ENCODE assay signal across 17 cellular contexts in genomic region chr14:21528381-21529348, GRCh38. TPM values are rescaled to one million over a fixed set of nuclear protein-coding genes. Genes with fewer than 3 reads are reported as not detected.
DNase-seq lines count a peak whose midpoint lies in the region; ATAC-seq and TF ChIP-seq lines count a peak whose summit lies in the region.
"Had no signal": no experiment of that assay in that cellular context is flagged by ENCODE, and none has a peak within 500 bp of the region (broad histone marks: within the 10 kb centered on the region; RNA-seq: fewer than 3 reads in every experiment).

No MANE protein-coding gene starts in this region.

- H2AK5ac ChIP-seq in mesenchymal stem cell (ENCODE audit: low read length, severe bottlenecking), result no peak overlapping the region

- no peak overlapping the region for H3K14ac ChIP-seq in mesenchymal stem cell (ENCODE audit: low read length in 2 of 2)

- H3K27me3 ChIP-seq in mesenchymal stem cell (ENCODE audit: control insufficient read depth in 1 of 2, insufficient read depth in 1 of 2, low read length in 2 of 2) (peaks cover 15 to 33% of the 10 kb centered on the region in 2 experiments), HAP-1 (ENCODE audit: low read depth) (no peaks in the 10 kb centered on the region)

- H3K4me3 Mint-ChIP-seq in WTC11, result peak overlapping the region; percentile 97
- H3K4me3 Mint-ChIP-seq: activated T-helper 17 cell treated with anti-CD3 and anti-CD28 coated beads, Interleukin-2, amount 50 U/mL, for 72 hours had no signal

- H2BK120ac ChIP-seq in mesenchymal stem cell (ENCODE audit: low read depth, low read length), result no peak overlapping the region

- H3K9me3 ChIP-seq in HEK293 (ENCODE audit: control insufficient read depth, insufficient read depth, low read depth, low read length) (no peaks in the 10 kb centered on the region), mesenchymal stem cell (ENCODE audit: control insufficient read depth, low read length) (no peaks in the 10 kb centered on the region), HAP-1 (no peaks in the 10 kb centered on the region)
- H3K9me3 ChIP-seq: stomach had no signal

- in situ Hi-C loops in HAP-1 (cut with MboI; ENCODE audit: low sequenced_read_pairs), result no loop called here

- TF ChIP-seq CTCF in HEK293 (tag by site-specific recombination; IDR thresholded peaks at IDR 0.05) (no peak), WTC11 (IDR thresholded peaks at IDR 0.05) (no peak)

- no peak overlapping the region for H2AFZ ChIP-seq in mesenchymal stem cell (ENCODE audit: low read depth, low read length)

- 69% methylated on average over 4 of the region's 4 CpGs for WGBS in mesenchymal stem cell

- CTCF ChIA-PET in HEK293 (lab: Yijun Ruan, JAX) (interaction anchor here (0.6 to 0.9 kb wide), 3 partner anchors 31 to 1949 kb away, joined by 3 to 4 read pairs (median 4); no protein-coding TSS in a partner anchor), WTC11 (lab: Charles Lee) (interaction anchor here (1.0 to 4.5 kb wide), 5 partner anchors 9 to 30 kb away, joined by 4 to 60 read pairs (median 21); partner anchors contain the start of gene METTL3)

- H3K36me3 ChIP-seq in HEK293 (ENCODE audit: control insufficient read depth in 2 of 2, insufficient read depth in 1 of 2, low read length in 2 of 2) (peaks cover 0 to 14% of the 10 kb centered on the region in 2 experiments; a peak in 2 of 3 replicates), mesenchymal stem cell (ENCODE audit: control insufficient read depth in 1 of 2, insufficient read depth in 2 of 2, low read depth in 1 of 2, low read length in 2 of 2) (peaks cover 0 to 15% of the 10 kb centered on the region in 2 experiments), HAP-1 (replicated peaks) (peaks cover 10% of the 10 kb centered on the region)

- H3K27me3 Mint-ChIP-seq in WTC11 (ENCODE audit: low read depth), result no peaks in the 10 kb centered on the region

- H2BK12ac ChIP-seq in mesenchymal stem cell (ENCODE audit: low read length in 2 of 2), result no peak overlapping the region

- H3K27ac ChIP-seq in HEK293 (ENCODE audit: extremely low read depth, low read depth, low read length) (0 out of 2 replicates have a peak overlapping the region, but pooled peaks have one; percentile 1), mesenchymal stem cell (ENCODE audit: low read length, poor library complexity, severe bottlenecking) (no peak overlapping the region)
- H3K27ac ChIP-seq: C4-2B, stomach had no signal

- DNase-seq in NCI-H2029 treated with DMSO at 0.1 percent for 48 hours (lab: John Stamatoyannopoulos, UW) (peak; percentile 8), WTC11 (ENCODE audit: low spot score) (no peak), mesenchymal stem cell (peak; percentile 67), NCI-H1092 (lab: John Stamatoyannopoulos, UW) (no peak), HAP-1 (ENCODE audit: low spot score in 2 of 2) (no peak), mucosa of gallbladder (ENCODE audit: low spot score) (no peak)
- DNase-seq: activated CD4-positive, alpha-beta T cell treated with anti-CD3 and anti-CD28 coated beads, Interleukin-2, amount 50 U/mL, for 4 hours; hypothalamus; NK-92 treated with Interleukin-12 subunit alpha and Interleukin-12 subunit beta, amount 100 ng/mL, for 24 hours; stomach had no signal

- peak overlapping the region; percentile 99 for H3K27ac Mint-ChIP-seq in WTC11
- H3K27ac Mint-ChIP-seq: activated T-helper 17 cell treated with anti-CD3 and anti-CD28 coated beads, Interleukin-2, amount 50 U/mL, for 72 hours had no signal

- no peak overlapping the region for H3K4me2 ChIP-seq in mesenchymal stem cell (ENCODE audit: low read length, poor library complexity, severe bottlenecking)

- H3K36me3 Mint-ChIP-seq in WTC11, result peaks cover 33% of the 10 kb centered on the region

- H3K4me1 Mint-ChIP-seq in WTC11, result peaks cover 72% of the 10 kb centered on the region

- POLR2A ChIA-PET in HEK293 (lab: Yijun Ruan, JAX) (interaction anchor here (0.8 kb wide), 1 partner anchor 17 kb away, joined by 3 read pairs; the partner anchor contains the start of gene METTL3), WTC11 (lab: Charles Lee) (interaction anchor here (0.5 to 4.5 kb wide), 4 partner anchors 7 to 28 kb away, joined by 4 to 76 read pairs (median 29); partner anchors contain the start of gene METTL3)

- H3K18ac ChIP-seq in mesenchymal stem cell (ENCODE audit: low read depth in 1 of 2, low read length in 2 of 2), result no peak overlapping the region

- H4K91ac ChIP-seq in mesenchymal stem cell (ENCODE audit: low read length), result no peak overlapping the region

- no peak overlapping the region for H2BK15ac ChIP-seq in mesenchymal stem cell (ENCODE audit: low read depth, poor library complexity, severe bottlenecking)

- H3K4me1 ChIP-seq in HEK293 (ENCODE audit: control insufficient read depth, insufficient read depth, low read length) (peaks cover 17% of the 10 kb centered on the region), mesenchymal stem cell (ENCODE audit: control insufficient read depth, insufficient read depth, low read depth, low read length) (peaks cover 18% of the 10 kb centered on the region), HAP-1 (peaks cover 25% of the 10 kb centered on the region)

- no peak overlapping the region for H3K9ac ChIP-seq in mesenchymal stem cell (ENCODE audit: low read length)

- no peak overlapping the region for H2BK5ac ChIP-seq in mesenchymal stem cell (ENCODE audit: low read depth, low read length, poor library complexity, severe bottlenecking)

- H3K23ac ChIP-seq in mesenchymal stem cell (ENCODE audit: low read length in 2 of 2), result no peak overlapping the region

- H3K4me3 ChIP-seq in HEK293 (ENCODE audit: low read depth, low read length) (no peak overlapping the region), mesenchymal stem cell (ENCODE audit: insufficient read depth in 1 of 2, low read depth in 1 of 2, low read length in 2 of 2) (no peak overlapping the region), HAP-1 (no peak overlapping the region)
- H3K4me3 ChIP-seq: stomach had no signal

- peaks cover 17% of the 10 kb centered on the region for H3K79me1 ChIP-seq in mesenchymal stem cell (replicated peaks; ENCODE audit: low read length, poor library complexity, severe bottlenecking)

- no peak overlapping the region for H3K4ac ChIP-seq in mesenchymal stem cell (ENCODE audit: low read depth in 1 of 2, low read length in 2 of 2)

- no peaks in the 10 kb centered on the region for H3K9me3 Mint-ChIP-seq in WTC11
- H3K9me3 Mint-ChIP-seq: activated T-helper 17 cell treated with anti-CD3 and anti-CD28 coated beads, Interleukin-2, amount 50 U/mL, for 72 hours had no signal

- no peak overlapping the region for H4K8ac ChIP-seq in mesenchymal stem cell (ENCODE audit: low read length)

- no peak for ATAC-seq in WTC11
- ATAC-seq in HG02973 (IDR thresholded peaks at IDR 0.05; ENCODE audit: unreplicated experiment), result no peak
- ATAC-seq: activated T-helper 17 cell treated with anti-CD3 and anti-CD28 coated beads, Interleukin-2, amount 50 U/mL, for 72 hours; sciatic nerve had no signal

TF ChIP-seq in HEK293, 187 proteins besides CTCF, POLR2A, EP300 and RAD21 (continues in another document):
- TF ChIP-seq ZBTB7A (tag by site-specific recombination; IDR thresholded peaks at IDR 0.05; ENCODE audit: low read depth) (no peak), ZNF398 (tag by site-specific recombination; IDR thresholded peaks at IDR 0.05) (peak; percentile 23; the same call in 1 of the 2 replicates)

TF ChIP-seq in WTC11, 78 proteins besides CTCF, POLR2A, EP300 and RAD21 (continues in another document):
- TF ChIP-seq ATF6 (CRISPR knock-in tag; IDR thresholded peaks at IDR 0.05), result no peak
- 0 out of 2 replicates have a peak, but pooled peaks have one; percentile 27 for TF ChIP-seq ZBTB21 (CRISPR knock-in tag; IDR thresholded peaks at IDR 0.05; ENCODE audit: borderline replicate concordance)
- TF ChIP-seq USF2 (CRISPR knock-in tag; IDR thresholded peaks at IDR 0.05), result no peak

RNA-seq across cellular contexts. Expression of gene SALL2, which starts 2.5 kb away (rescaled TPM):
- 239 to 307 TPM (median 288 TPM) in 3 replicates for total RNA-seq in WTC11 (2021)
- polyA plus RNA-seq in mesenchymal stem cell (2013, experiment 1 of 2), result 11.8 TPM
- 10.2 TPM for polyA plus RNA-seq in mesenchymal stem cell (2013, experiment 2 of 2)
- total RNA-seq in mucosa of gallbladder, result 8.3 TPM

RNA-seq across cellular contexts. Expression of gene METTL3, which starts 17.5 kb away (rescaled TPM):
- total RNA-seq in WTC11 (2021) (87.2 to 93.2 TPM (median 89.5 TPM) in 3 replicates), mucosa of gallbladder (37.5 TPM)
- polyA plus RNA-seq in mesenchymal stem cell (2013, experiment 1 of 2), result 25.1 TPM
- 24.8 TPM for polyA plus RNA-seq in mesenchymal stem cell (2013, experiment 2 of 2)

RNA-seq across cellular contexts. Expression of gene OR10G3, which starts 51.2 kb away (rescaled TPM):
- total RNA-seq in WTC11 (2021), result not detected in 3 replicates
- polyA plus RNA-seq in mesenchymal stem cell (2013, experiment 1 of 2), result not detected
- polyA plus RNA-seq in mesenchymal stem cell (2013, experiment 2 of 2), result not detected
- not detected for total RNA-seq in mucosa of gallbladder
- total RNA-seq: activated T-helper 17 cell treated with anti-CD3 and anti-CD28 coated beads, Interleukin-2, amount 50 U/mL, for 72 hours; endothelial cell of umbilical vein; sciatic nerve; stomach; T-helper 1 cell treated with Interleukin-12 subunit alpha and Interleukin-12 subunit beta and Interleukin-4 antibody, amounts not matched to agents 30 ng/mL and 1 ng/mL, for 36 hours had no signal
- polyA plus RNA-seq: endothelial cell of umbilical vein, stomach had no signal

RNA-seq across cellular contexts. Expression of gene TOX4, which starts 51.7 kb away (rescaled TPM):
- total RNA-seq in WTC11 (2021), result 49.1 to 53.0 TPM (median 52.4 TPM) in 3 replicates
- polyA plus RNA-seq in mesenchymal stem cell (2013, experiment 1 of 2), result 61.3 TPM
- 60.5 TPM for polyA plus RNA-seq in mesenchymal stem cell (2013, experiment 2 of 2)
- 66.7 TPM for total RNA-seq in mucosa of gallbladder

RNA-seq across cellular contexts. Expression of gene RAB2B, which starts 51.9 kb away (rescaled TPM):
- total RNA-seq in WTC11 (2021) (29.6 to 33.3 TPM (median 31.7 TPM) in 3 replicates), mucosa of gallbladder (20.6 TPM)
- polyA plus RNA-seq in mesenchymal stem cell (2013, experiment 1 of 2), result 21.3 TPM
- 20.2 TPM for polyA plus RNA-seq in mesenchymal stem cell (2013, experiment 2 of 2)

Comparison
In these comparisons a context has a peak if more than half of its experiments do, and no peak if none do; other contexts are left out.
1. DNase-seq: peak in NCI-H2029 treated with DMSO at 0.1 percent for 48 hours (single experiment) and mesenchymal stem cell (single experiment); none in WTC11 (single experiment), NCI-H1092 (single experiment), HAP-1 (0 of 2) and mucosa of gallbladder (single experiment).
2. RNA of gene SALL2, which starts 2.5 kb away (total RNA-seq): 239 to 307 TPM in WTC11; 8.3 TPM in mucosa of gallbladder (single experiment); every median in the first group is over 10 times any median in the second.
3. Of the 8 proteins assayed by ChIP-seq in both HEK293 and WTC11: peak only in HEK293: none; only in WTC11: ZBTB21; in both: none; in neither: 7.